In genomic region chr11:6563121-6563619, GRCh38 we compare ENCODE assay signal across 18 cellular contexts. TPM values are rescaled to one million over a fixed set of nuclear protein-coding genes. Genes with fewer than 3 reads are reported as not detected.
DNase-seq lines count a peak whose midpoint lies in the region; FAIRE-seq and TF ChIP-seq lines count a peak whose summit lies in the region.
"Had no signal": no experiment of that assay in that cellular context is flagged by ENCODE, and none has a peak within 500 bp of the region (broad histone marks: within the 10 kb centered on the region; RNA-seq: fewer than 3 reads in every experiment).

No MANE protein-coding gene starts in this region.

- no peak overlapping the region for H3K4me3 ChIP-seq in bronchial epithelial cell (ENCODE audit: low read depth, low read length)
- H3K4me3 ChIP-seq: MG63 had no signal

- no peaks in the 10 kb centered on the region for H3K27me3 ChIP-seq in bronchial epithelial cell (ENCODE audit: control insufficient read depth, insufficient read depth, low read length)
- H3K27me3 ChIP-seq: MG63 had no signal

- no peak for TF ChIP-seq CTCF in bronchial epithelial cell (IDR thresholded peaks at IDR 0.05; ENCODE audit: insufficient read depth, low read length, severe bottlenecking)

- DNase-seq in DMS79 treated with DMSO at 0.1 percent for 48 hours (lab: John Stamatoyannopoulos, UW) (peak; percentile 44), HUDEP-2 (lab: John Stamatoyannopoulos, UW; ENCODE audit: unreplicated experiment in 76 of 76) (peak in 46 of 76 experiments; percentile 5 to 77 (median 36)), bronchial epithelial cell (ENCODE audit: low read depth) (peak; percentile 10), kidney tubule cell (ENCODE audit: low spot score) (peak; percentile 12), NCI-H1105 (lab: John Stamatoyannopoulos, UW) (no peak), hippocampal formation (lab: John Stamatoyannopoulos, UW) (no peak)
- no peak for DNase-seq in stimulated activated CD8-positive, alpha-beta memory T cell treated with anti-CD3 and anti-CD28 coated beads, Interleukin-4, amount 100 ng/mL, for 48 hours
- DNase-seq: C1 segment of cervical spinal cord; CD8-positive, alpha-beta memory T cell; GF-D8; H9; MG63; NCI-H1048; NCI-H146; NCI-H2029 treated with DMSO at 0.1 percent for 48 hours; NCI-H2171 treated with DMSO at 0.1 percent for 48 hours; NCI-H446 treated with DMSO at 0.1 percent for 48 hours had no signal

- H3K36me3 ChIP-seq in bronchial epithelial cell (ENCODE audit: control insufficient read depth, insufficient read depth, low read length), result no peaks in the 10 kb centered on the region
- H3K36me3 ChIP-seq: MG63 had no signal

- FAIRE-seq in bronchial epithelial cell (lab: Jason Lieb, UNC), result no peak
- FAIRE-seq: D721Med had no signal

RNA-seq across cellular contexts. Expression of gene RRP8, which starts 40.2 kb away (rescaled TPM):
- 10.3 and 10.5 TPM in 2 replicates for total RNA-seq in bronchial epithelial cell

RNA-seq across cellular contexts. Expression of gene ILK, which starts 40.4 kb away (rescaled TPM):
- total RNA-seq in bronchial epithelial cell, result 47.0 and 70.3 TPM in 2 replicates

RNA-seq across cellular contexts. Expression of gene TAF10, which starts 48.8 kb away (rescaled TPM):
- 43.2 and 70.2 TPM in 2 replicates for total RNA-seq in bronchial epithelial cell

RNA-seq across cellular contexts. Expression of gene TPP1, which starts 56.1 kb away (rescaled TPM):
- total RNA-seq in bronchial epithelial cell, result 23.7 and 40.8 TPM in 2 replicates

Comparison
In these comparisons a context has a peak if more than half of its experiments do, and no peak if none do; other contexts are left out.
1. DNase-seq: peak in DMS79 treated with DMSO at 0.1 percent for 48 hours (single experiment), HUDEP-2 (46 of 76), bronchial epithelial cell (single experiment) and kidney tubule cell (single experiment); none in stimulated activated CD8-positive, alpha-beta memory T cell treated with anti-CD3 and anti-CD28 coated beads, Interleukin-4, amount 100 ng/mL, for 48 hours (single experiment), NCI-H1105 (single experiment) and hippocampal formation (0 of 2).